8 cellular contexts compared by ENCODE assay signal in genomic region chr1:86706018-86706417, GRCh38. TPM values are rescaled to one million over a fixed set of nuclear protein-coding genes. Genes with fewer than 3 reads are reported as not detected.
A peak's percentile ranks its signal among the peaks of the same experiment; 100 is the strongest.
DNase-seq lines count a peak whose midpoint lies in the region; ATAC-seq, FAIRE-seq and TF ChIP-seq lines count a peak whose summit lies in the region.

No MANE protein-coding gene starts in this region.

- 31% methylated on average over 1 of the region's 1 CpG for WGBS in A549 (ENCODE audit: missing lambda C conversion rate)

- peaks cover 35% of the 10 kb centered on the region for H3K4me1 Mint-ChIP-seq in MCF 10A (ENCODE audit: insufficient read depth, unreplicated experiment)

- ATAC-seq in A549 (no peak), mucosa of descending colon (no peak), GM21360 (IDR thresholded peaks at IDR 0.05; ENCODE audit: unreplicated experiment) (no peak)

- no peaks in the 10 kb centered on the region for H3K9me3 ChIP-seq in A549
- no peaks in the 10 kb centered on the region for H3K9me3 ChIP-seq in mucosa of descending colon

- FAIRE-seq in A549 (lab: Jason Lieb, UNC), result no peak

- intact Hi-C loops in MCF 10A (cut with micrococcal nuclease) (loop anchor here (10.0 kb wide), 1 partner anchor 379 kb away; no protein-coding TSS in a partner anchor), mucosa of descending colon (cut with DNase I, micrococcal nuclease) (no loop called here)

- TF ChIP-seq EP300 in A549 (IDR thresholded peaks at IDR 0.05), result no peak

- BruUV-seq in MCF 10A (replicated peaks; lab: Mats Ljungman, UMichigan), result no TSS peak

- H3K9me3 Mint-ChIP-seq in MCF 10A (ENCODE audit: unreplicated experiment), result no peaks in the 10 kb centered on the region

- peak overlapping the region; percentile 95 to 97; a peak in 5 of 6 replicates for H3K27ac ChIP-seq in A549

- peak overlapping the region; percentile 97 for H3K4me3 Mint-ChIP-seq in MCF 10A (ENCODE audit: unreplicated experiment)

- TF ChIP-seq POLR2A in A549 (IDR thresholded peaks at IDR 0.05; ENCODE audit: low read length), result no peak

- H3K4me2 ChIP-seq in A549, result peak overlapping the region; percentile 94

- H3K27ac Mint-ChIP-seq in MCF 10A (ENCODE audit: low read depth, unreplicated experiment), result peak overlapping the region; percentile 99

- no peaks in the 10 kb centered on the region for H3K36me3 ChIP-seq in mucosa of descending colon (ENCODE audit: low read depth)

- POLR2A ChIA-PET in A549 (lab: Yijun Ruan, JAX) (no interaction called here), MCF 10A (lab: Yijun Ruan, JAX) (interaction anchor here (0.7 to 4.5 kb wide), 17 partner anchors 9 to 1505 kb away, joined by 3 to 122 read pairs (median 8); partner anchors contain the start of genes CLCA2, HS2ST1, LMO4 and ODF2L), HEK293T (lab: Yijun Ruan, JAX) (interaction anchor here (0.9 to 3.3 kb wide), 5 partner anchors 11 to 998 kb away, joined by 3 to 18 read pairs (median 3); partner anchors contain the start of genes HS2ST1, SELENOF and ZNHIT6)

- TF ChIP-seq CTCF in A549 (IDR thresholded peaks at IDR 0.05) (no peak), MCF 10A (IDR thresholded peaks at IDR 0.05; ENCODE audit: unreplicated experiment) (no peak), mucosa of descending colon (IDR thresholded peaks at IDR 0.05) (no peak)

- DNase-seq in A549 (ENCODE audit: low read depth in 1 of 2, low spot score in 1 of 2) (no peak), HT-29 (ENCODE audit: low spot score) (peak; percentile 58), MCF 10A (ENCODE audit: unreplicated experiment) (peak; percentile 20), mucosa of descending colon (no peak), UCSD-AML1 (lab: John Stamatoyannopoulos, UW; ENCODE audit: unreplicated experiment) (no peak), HEK293T (ENCODE audit: extremely low spot score) (no peak)
- DNase-seq in activated CD4-positive, alpha-beta T cell treated with anti-CD3 and anti-CD28 coated beads, Interleukin-2, amount 50 U/mL, for 1 hour, result no peak

- H3K4me1 ChIP-seq in A549 (peaks cover 14% of the 10 kb centered on the region; the same call in 2 of the 3 replicates), mucosa of descending colon (ENCODE audit: low read depth) (peaks cover 8% of the 10 kb centered on the region)

- no peaks in the 10 kb centered on the region for H3K27me3 Mint-ChIP-seq in MCF 10A (ENCODE audit: insufficient read depth, unreplicated experiment)

- peak overlapping the region; percentile 86 for H3K4me3 ChIP-seq in A549
- peak overlapping the region; percentile 89 for H3K4me3 ChIP-seq in mucosa of descending colon

- no peak for TF ChIP-seq RAD21 in A549 (conservative IDR thresholded peaks at IDR 0.05 in 1 of 2, IDR thresholded peaks at IDR 0.05 in 1 of 2)

- H3K36me3 Mint-ChIP-seq in MCF 10A (ENCODE audit: insufficient read depth, unreplicated experiment), result peaks cover 25% of the 10 kb centered on the region

- CTCF ChIA-PET in A549 (lab: Yijun Ruan, JAX) (interaction anchor here (1.7 to 3.5 kb wide), 3 partner anchors 10 to 259 kb away, joined by 6 to 37 read pairs (median 16); no protein-coding TSS in a partner anchor), MCF 10A (lab: Yijun Ruan, JAX) (interaction anchor here (0.6 to 4.0 kb wide), 17 partner anchors 9 to 378 kb away, joined by 3 to 43 read pairs (median 4); partner anchors contain the start of genes CLCA2, HS2ST1 and SELENOF), HEK293T (lab: Yijun Ruan, JAX) (interaction anchor here (2.4 kb wide), 1 partner anchor 48 kb away, joined by 9 read pairs; no protein-coding TSS in a partner anchor)

TF ChIP-seq in A549, 52 proteins besides CTCF, POLR2A, EP300 and RAD21:
- TF ChIP-seq CHD4 (IDR thresholded peaks at IDR 0.05; ENCODE audit: borderline replicate concordance) (no peak), RARB (CRISPR knock-in tag; IDR thresholded peaks at IDR 0.05) (no peak), EHF (CRISPR knock-in tag; IDR thresholded peaks at IDR 0.05) (no peak), NPAS2 (CRISPR knock-in tag; IDR thresholded peaks at IDR 0.05; ENCODE audit: borderline replicate concordance) (no peak), ZNF302 (CRISPR knock-in tag; IDR thresholded peaks at IDR 0.05) (no peak), CBX2 (IDR thresholded peaks at IDR 0.05; ENCODE audit: borderline replicate concordance, low read depth) (no peak), ZC3H11A (IDR thresholded peaks at IDR 0.05) (no peak), KDM5A (IDR thresholded peaks at IDR 0.05) (no peak), HOXB5 (CRISPR knock-in tag; IDR thresholded peaks at IDR 0.05) (no peak), NR3C1 (IDR thresholded peaks at IDR 0.05) (no peak), NFE2L2 (conservative IDR thresholded peaks at IDR 0.05; ENCODE audit: low read length) (no peak), CBX8 (IDR thresholded peaks at IDR 0.05) (no peak), CHD2 (IDR thresholded peaks at IDR 0.05; ENCODE audit: low read length, partially characterized antibody) (no peak), ZSCAN20 (CRISPR knock-in tag; IDR thresholded peaks at IDR 0.05) (no peak), SREBF2 (IDR thresholded peaks at IDR 0.05) (no peak), HOXA7 (CRISPR knock-in tag; IDR thresholded peaks at IDR 0.05) (no peak), GATA3 (IDR thresholded peaks at IDR 0.05; ENCODE audit: borderline replicate concordance) (no peak)
- TF ChIP-seq, protein P1, sequence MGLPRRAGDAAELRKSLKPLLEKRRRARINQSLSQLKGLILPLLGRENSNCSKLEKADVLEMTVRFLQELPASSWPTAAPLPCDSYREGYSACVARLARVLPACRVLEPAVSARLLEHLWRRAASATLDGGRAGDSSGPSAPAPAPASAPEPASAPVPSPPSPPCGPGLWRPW (IDR thresholded peaks at IDR 0.05), result no peak
- TF ChIP-seq, protein P2, sequence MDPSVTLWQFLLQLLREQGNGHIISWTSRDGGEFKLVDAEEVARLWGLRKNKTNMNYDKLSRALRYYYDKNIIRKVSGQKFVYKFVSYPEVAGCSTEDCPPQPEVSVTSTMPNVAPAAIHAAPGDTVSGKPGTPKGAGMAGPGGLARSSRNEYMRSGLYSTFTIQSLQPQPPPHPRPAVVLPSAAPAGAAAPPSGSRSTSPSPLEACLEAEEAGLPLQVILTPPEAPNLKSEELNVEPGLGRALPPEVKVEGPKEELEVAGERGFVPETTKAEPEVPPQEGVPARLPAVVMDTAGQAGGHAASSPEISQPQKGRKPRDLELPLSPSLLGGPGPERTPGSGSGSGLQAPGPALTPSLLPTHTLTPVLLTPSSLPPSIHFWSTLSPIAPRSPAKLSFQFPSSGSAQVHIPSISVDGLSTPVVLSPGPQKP (IDR thresholded peaks at IDR 0.05; ENCODE audit: low read depth, low read length), result no peak

TF ChIP-seq in HEK293T, 16 proteins besides CTCF, POLR2A, EP300 and RAD21:
- TF ChIP-seq LEF1 (IDR thresholded peaks at IDR 0.05; ENCODE audit: borderline replicate concordance) (no peak), PKNOX1 (IDR thresholded peaks at IDR 0.05) (no peak), FOXK2 (IDR thresholded peaks at IDR 0.05) (no peak), NFRKB (IDR thresholded peaks at IDR 0.05) (no peak), L3MBTL2 (conservative IDR thresholded peaks at IDR 0.05) (no peak), ARNT (IDR thresholded peaks at IDR 0.05) (no peak), CTBP1 (IDR thresholded peaks at IDR 0.05; ENCODE audit: borderline replicate concordance) (no peak), HDGF (IDR thresholded peaks at IDR 0.05; ENCODE audit: borderline replicate concordance) (no peak), SP1 (IDR thresholded peaks at IDR 0.05) (no peak), ZNF384 (IDR thresholded peaks at IDR 0.05) (no peak), BHLHE40 (IDR thresholded peaks at IDR 0.05; ENCODE audit: borderline replicate concordance) (no peak), TARDBP (IDR thresholded peaks at IDR 0.05) (no peak), FOXA1 (IDR thresholded peaks at IDR 0.05) (no peak), FOXM1 (IDR thresholded peaks at IDR 0.05; ENCODE audit: borderline replicate concordance) (no peak), ELF4 (IDR thresholded peaks at IDR 0.05) (no peak), SUZ12 (IDR thresholded peaks at IDR 0.05) (no peak)

RNA-seq across cellular contexts. Expression of gene SH3GLB1, which starts 1.6 kb away (rescaled TPM):
- 30.2 and 33.9 TPM in 2 replicates for polyA plus RNA-seq in A549 (2011; rRNA removed)
- 5.2 and 7.5 TPM in 2 replicates for polyA plus RNA-seq in A549 (2012; cell fraction: cytosol; rRNA removed)
- polyA plus RNA-seq in A549 (2012; cell fraction: nucleus; rRNA removed), result 3.1 and 3.6 TPM in 2 replicates
- polyA plus RNA-seq in A549 (2017; fragmentation: RNase III; extraction: RNeasy Plus Mini Kit Qiagen cat#74134 plus additional on column Dnase treatment), result 22.2 to 26.9 TPM (median 26.3 TPM) in 3 replicates
- polyA minus RNA-seq in A549 (2011; rRNA and poly(A)+ RNA removed), result 16.7 and 17.9 TPM in 2 replicates
- 17.0 and 18.1 TPM in 2 replicates for total RNA-seq in HT-29 (2014; rRNA removed; shearing (Covaris generic))
- total RNA-seq in MCF 10A (2022), result 108 and 123 TPM in 2 replicates
- 100 to 1,000 TPM; 109 to 114 (median 110) TPM for total RNA-seq in mucosa of descending colon

Comparison
In these comparisons a context has a peak if more than half of its experiments do, and no peak if none do; other contexts are left out.
1. DNase-seq: peak in HT-29 (single experiment) and MCF 10A (single experiment); none in A549 (0 of 2), mucosa of descending colon (0 of 3), UCSD-AML1 (single experiment), HEK293T (single experiment) and activated CD4-positive, alpha-beta T cell treated with anti-CD3 and anti-CD28 coated beads, Interleukin-2, amount 50 U/mL, for 1 hour (single experiment).